ENCODE assay signal across 12 cellular contexts in genomic region chr2:213766465-213766891, GRCh38.
A peak's percentile ranks its signal among the peaks of the same experiment; 100 is the strongest.
DNase-seq lines count a peak whose midpoint lies in the region; ATAC-seq and TF ChIP-seq lines count a peak whose summit lies in the region.
"Had no signal": no experiment of that assay in that cellular context is flagged by ENCODE, and none has a peak within 500 bp of the region (broad histone marks: within the 10 kb centered on the region; RNA-seq: fewer than 3 reads in every experiment).

No MANE protein-coding gene starts in this region.

- H3K4me1 ChIP-seq in ACC112 (ENCODE audit: control insufficient read depth, insufficient read depth, low read length, unreplicated experiment) (peaks cover 9% of the 10 kb centered on the region), OCI-LY3 (ENCODE audit: low read length) (peaks cover 14% of the 10 kb centered on the region)
- H3K4me1 ChIP-seq: left lung had no signal

- peak; percentile 96 for ATAC-seq in GM18909 (IDR thresholded peaks at IDR 0.05; ENCODE audit: poor library complexity, unreplicated experiment)
- ATAC-seq in HG02840 (IDR thresholded peaks at IDR 0.05; ENCODE audit: low FRiP score, unreplicated experiment): peak; percentile 94
- ATAC-seq in stimulated activated naive B cell treated with anti-CD40 and anti-IgM and Interleukin-4, amounts not matched to agents 10 μg/mL and 1 μg/mL and 100 μg/mL, for 72 hours (replicated peaks): no peak
- ATAC-seq: K562, left lung had no signal

- no peak overlapping the region for H3K4me3 Mint-ChIP-seq in stimulated activated naive B cell treated with anti-CD40 and anti-IgM and Interleukin-4, amounts not matched to agents 10 μg/mL and 1 μg/mL and 100 μg/mL, for 72 hours
- H3K4me3 Mint-ChIP-seq: brain had no signal

- H3K9ac ChIP-seq in OCI-LY3 (ENCODE audit: low read length): peak overlapping the region; percentile 37; the same call in 1 of the 2 replicates

- no peaks in the 10 kb centered on the region for H3K9me3 ChIP-seq in OCI-LY3 (ENCODE audit: insufficient read depth, low read length)

- no peaks in the 10 kb centered on the region for H3K27me3 ChIP-seq in ACC112 (ENCODE audit: insufficient read depth, low read length)
- no peaks in the 10 kb centered on the region for H3K27me3 ChIP-seq in OCI-LY3 (ENCODE audit: low read depth, low read length)
- H3K27me3 ChIP-seq: left lung had no signal

- H3K27ac Mint-ChIP-seq in stimulated activated naive B cell treated with anti-CD40 and anti-IgM and Interleukin-4, amounts not matched to agents 10 μg/mL and 1 μg/mL and 100 μg/mL, for 72 hours: no peak overlapping the region

- H3K36me3 Mint-ChIP-seq in stimulated activated naive B cell treated with anti-CD40 and anti-IgM and Interleukin-4, amounts not matched to agents 10 μg/mL and 1 μg/mL and 100 μg/mL, for 72 hours: no peaks in the 10 kb centered on the region
- H3K36me3 Mint-ChIP-seq: brain had no signal

- DNase-seq in SHP77 (lab: John Stamatoyannopoulos, UW) (no peak), NCI-H1105 (lab: John Stamatoyannopoulos, UW) (no peak), NCI-H526 treated with DMSO at 0.1 percent for 48 hours (lab: John Stamatoyannopoulos, UW) (no peak)
- no peak for DNase-seq in stimulated activated naive B cell treated with anti-CD40 and anti-IgM and Interleukin-4, amounts not matched to agents 10 μg/mL and 1 μg/mL and 100 μg/mL, for 72 hours
- DNase-seq: left lung had no signal

- H3K4me1 Mint-ChIP-seq in stimulated activated naive B cell treated with anti-CD40 and anti-IgM and Interleukin-4, amounts not matched to agents 10 μg/mL and 1 μg/mL and 100 μg/mL, for 72 hours: no peaks in the 10 kb centered on the region
- H3K4me1 Mint-ChIP-seq: brain had no signal

- H3K79me2 ChIP-seq in ACC112 (ENCODE audit: control insufficient read depth, insufficient read depth, low read length, unreplicated experiment): no peaks in the 10 kb centered on the region
- no peaks in the 10 kb centered on the region for H3K79me2 ChIP-seq in OCI-LY3 (ENCODE audit: low read length)

- H3K27ac ChIP-seq in ACC112 (ENCODE audit: low read depth, low read length) (no peak overlapping the region), OCI-LY3 (ENCODE audit: low read length) (peak overlapping the region; percentile 10; the same call in 1 of the 2 replicates)
- H3K27ac ChIP-seq: C4-2B, left lung had no signal

- H3K4me2 ChIP-seq in OCI-LY3 (ENCODE audit: low read length): peak overlapping the region; percentile 69

- no peaks in the 10 kb centered on the region for H3K36me3 ChIP-seq in ACC112 (ENCODE audit: insufficient read depth, low read length)
- no peaks in the 10 kb centered on the region for H3K36me3 ChIP-seq in OCI-LY3 (replicated peaks; ENCODE audit: low read depth, low read length)
- H3K36me3 ChIP-seq: left lung had no signal

- TF ChIP-seq CTCF in OCI-LY3 (IDR thresholded peaks at IDR 0.05; ENCODE audit: low read depth, low read length): no peak

- H2AFZ ChIP-seq in ACC112 (ENCODE audit: low read length, unreplicated experiment) (peak overlapping the region; percentile 57), OCI-LY3 (ENCODE audit: low read depth, low read length) (peak overlapping the region; percentile 91)

- H3K4me3 ChIP-seq in ACC112 (ENCODE audit: low read depth, low read length) (peak overlapping the region; percentile 35), OCI-LY3 (ENCODE audit: low read length) (peak overlapping the region; percentile 55)
- H3K4me3 ChIP-seq: K562, left lung had no signal

- H3K9me3 Mint-ChIP-seq in stimulated activated naive B cell treated with anti-CD40 and anti-IgM and Interleukin-4, amounts not matched to agents 10 μg/mL and 1 μg/mL and 100 μg/mL, for 72 hours: peaks cover 0 to 5% of the 10 kb centered on the region in 2 donors

- no peaks in the 10 kb centered on the region for H3K27me3 Mint-ChIP-seq in stimulated activated naive B cell treated with anti-CD40 and anti-IgM and Interleukin-4, amounts not matched to agents 10 μg/mL and 1 μg/mL and 100 μg/mL, for 72 hours
- H3K27me3 Mint-ChIP-seq: brain had no signal

- H4K20me1 ChIP-seq in OCI-LY3 (ENCODE audit: insufficient read depth, low read length): no peaks in the 10 kb centered on the region

Comparison
In these comparisons a context has a peak if more than half of its experiments do, and no peak if none do; other contexts are left out.
1. ATAC-seq: peak in GM18909 (single experiment) and HG02840 (single experiment); none in stimulated activated naive B cell treated with anti-CD40 and anti-IgM and Interleukin-4, amounts not matched to agents 10 μg/mL and 1 μg/mL and 100 μg/mL, for 72 hours (0 of 2).